ENCODE assay signal across 1 cellular context in genomic region chr20:62376112-62377063, GRCh38.
TF ChIP-seq lines count a peak whose summit lies in the region.

No MANE protein-coding gene starts in this region.

TF ChIP-seq in HepG2, 621 proteins besides CTCF, POLR2A, EP300 and RAD21 (continued from another document and continues in another):
- TF ChIP-seq MTERF4 (CRISPR knock-in tag; IDR thresholded peaks at IDR 0.05) (no peak; the same call in 1 of the 2 replicates), SETDB1 (CRISPR knock-in tag; IDR thresholded peaks at IDR 0.05; ENCODE audit: borderline replicate concordance) (no peak), ZNF12 (CRISPR knock-in tag; IDR thresholded peaks at IDR 0.05) (peak; percentile 75), MIER2 (CRISPR knock-in tag; IDR thresholded peaks at IDR 0.05) (no peak; the same call in 1 of the 2 replicates), ZNF280B (CRISPR knock-in tag; IDR thresholded peaks at IDR 0.05; ENCODE audit: borderline replicate concordance) (no peak; the same call in 1 of the 2 replicates), HNRNPUL1 (IDR thresholded peaks at IDR 0.05; ENCODE audit: low read depth, low read length) (no peak), ZNF713 (CRISPR knock-in tag; IDR thresholded peaks at IDR 0.05) (peak; percentile 56; the same call in 1 of the 2 replicates), ATF6 (CRISPR knock-in tag; conservative IDR thresholded peaks at IDR 0.05) (no peak; the same call in 1 of the 2 replicates), WIZ (CRISPR knock-in tag; IDR thresholded peaks at IDR 0.05) (no peak), ERF (CRISPR knock-in tag; IDR thresholded peaks at IDR 0.05) (peak; percentile 90; the same call in 1 of the 2 replicates), ZSCAN9 (CRISPR knock-in tag; IDR thresholded peaks at IDR 0.05; ENCODE audit: borderline replicate concordance) (peak; percentile 84; the same call in 1 of the 2 replicates), ZNF354B (CRISPR knock-in tag; IDR thresholded peaks at IDR 0.05) (peak; percentile 92; the same call in 1 of the 2 replicates), ZNF510 (CRISPR knock-in tag; IDR thresholded peaks at IDR 0.05; ENCODE audit: low read depth) (peak; percentile 67; the same call in 1 of the 2 replicates), GATA4 (IDR thresholded peaks at IDR 0.05; ENCODE audit: borderline replicate concordance, low read depth) (peak; percentile 63; the same call in 1 of the 2 replicates), REXO4 (CRISPR knock-in tag; IDR thresholded peaks at IDR 0.05; ENCODE audit: borderline replicate concordance) (0 out of 2 replicates have a peak, but pooled peaks have one; percentile 25), DRAP1 (CRISPR knock-in tag; IDR thresholded peaks at IDR 0.05) (peak; percentile 86), ZNF256 (CRISPR knock-in tag; conservative IDR thresholded peaks at IDR 0.05) (peak; percentile 82; the same call in 1 of the 2 replicates), ZNF674 (CRISPR knock-in tag; IDR thresholded peaks at IDR 0.05; ENCODE audit: low read depth) (0 out of 2 replicates have a peak, but pooled peaks have one; percentile 1), ZBTB44 (CRISPR knock-in tag; IDR thresholded peaks at IDR 0.05) (no peak), IRF2 (CRISPR knock-in tag; IDR thresholded peaks at IDR 0.05) (peak; percentile 47; the same call in 1 of the 2 replicates), BATF2 (CRISPR knock-in tag; IDR thresholded peaks at IDR 0.05) (no peak), THYN1 (CRISPR knock-in tag; IDR thresholded peaks at IDR 0.05; ENCODE audit: borderline replicate concordance, low read depth) (0 out of 2 replicates have a peak, but pooled peaks have one; percentile 63), ZFP1 (CRISPR knock-in tag; IDR thresholded peaks at IDR 0.05) (no peak), BCL3 (CRISPR knock-in tag; IDR thresholded peaks at IDR 0.05) (peak; percentile 78), CEBPG (CRISPR knock-in tag; IDR thresholded peaks at IDR 0.05) (peak; percentile 40; the same call in 1 of the 2 replicates), ZNF138 (CRISPR knock-in tag; IDR thresholded peaks at IDR 0.05; ENCODE audit: low read depth) (no peak), HNF4A (CRISPR knock-in tag; IDR thresholded peaks at IDR 0.05) (no peak), YY1 (IDR thresholded peaks at IDR 0.05; ENCODE audit: insufficient read depth, insufficient replicate concordance, low read depth, low read length) (peak; percentile 75), NONO (IDR thresholded peaks at IDR 0.05) (no peak), NONO (CRISPR knock-in tag; conservative IDR thresholded peaks at IDR 0.05) (peak; percentile 66), ZNF317 (CRISPR knock-in tag; IDR thresholded peaks at IDR 0.05) (peak; percentile 87; the same call in 1 of the 2 replicates), KDM2A (CRISPR knock-in tag; IDR thresholded peaks at IDR 0.05; ENCODE audit: borderline replicate concordance, low read depth) (peak; percentile 94), THAP9 (CRISPR knock-in tag; IDR thresholded peaks at IDR 0.05; ENCODE audit: borderline replicate concordance) (peak; percentile 57; the same call in 1 of the 2 replicates), ZNF792 (CRISPR knock-in tag; IDR thresholded peaks at IDR 0.05) (peak; percentile 84), ZNF225 (CRISPR knock-in tag; IDR thresholded peaks at IDR 0.05) (no peak), SMYD3 (CRISPR knock-in tag; IDR thresholded peaks at IDR 0.05) (peak; percentile 86; the same call in 1 of the 2 replicates), HIC2 (CRISPR knock-in tag; IDR thresholded peaks at IDR 0.05; ENCODE audit: low read depth) (peak; percentile 95), GLI4 (CRISPR knock-in tag; IDR thresholded peaks at IDR 0.05; ENCODE audit: borderline replicate concordance) (peak; percentile 78; the same call in 1 of the 2 replicates), HNRNPK (IDR thresholded peaks at IDR 0.05; ENCODE audit: low read depth, low read length, poor library complexity, severe bottlenecking) (no peak), ZNF746 (CRISPR knock-in tag; IDR thresholded peaks at IDR 0.05) (no peak), GZF1 (CRISPR knock-in tag; IDR thresholded peaks at IDR 0.05) (no peak; the same call in 1 of the 2 replicates), ZBTB20 (CRISPR knock-in tag; IDR thresholded peaks at IDR 0.05; ENCODE audit: borderline replicate concordance, low read depth) (peak; percentile 74; the same call in 1 of the 2 replicates), ZNF629 (CRISPR knock-in tag; conservative IDR thresholded peaks at IDR 0.05) (peak; percentile 57), FIP1L1 (IDR thresholded peaks at IDR 0.05; ENCODE audit: borderline replicate concordance, insufficient read depth, low read depth, low read length) (0 out of 2 replicates have a peak, but pooled peaks have one; percentile 33), SRSF1 (optimal IDR thresholded peaks at IDR 0.05; ENCODE audit: low read depth, low read length) (no peak), NRL (CRISPR knock-in tag; IDR thresholded peaks at IDR 0.05; ENCODE audit: borderline replicate concordance) (no peak; the same call in 1 of the 2 replicates), ZNF749 (CRISPR knock-in tag; IDR thresholded peaks at IDR 0.05; ENCODE audit: borderline replicate concordance) (peak; percentile 84; the same call in 1 of the 2 replicates), ZNF883 (CRISPR knock-in tag; IDR thresholded peaks at IDR 0.05; ENCODE audit: not compliant biosample characterization) (peak; percentile 73), SP1 (IDR thresholded peaks at IDR 0.05) (no peak), SP1 (CRISPR knock-in tag; IDR thresholded peaks at IDR 0.05) (no peak; the same call in 1 of the 2 replicates), ZNF790 (CRISPR knock-in tag; IDR thresholded peaks at IDR 0.05; ENCODE audit: borderline replicate concordance) (no peak), ZNF558 (CRISPR knock-in tag; IDR thresholded peaks at IDR 0.05; ENCODE audit: borderline replicate concordance) (no peak; the same call in 1 of the 2 replicates), ZNF414 (CRISPR knock-in tag; IDR thresholded peaks at IDR 0.05) (peak; percentile 78)
